In the genomic region with DNA sequence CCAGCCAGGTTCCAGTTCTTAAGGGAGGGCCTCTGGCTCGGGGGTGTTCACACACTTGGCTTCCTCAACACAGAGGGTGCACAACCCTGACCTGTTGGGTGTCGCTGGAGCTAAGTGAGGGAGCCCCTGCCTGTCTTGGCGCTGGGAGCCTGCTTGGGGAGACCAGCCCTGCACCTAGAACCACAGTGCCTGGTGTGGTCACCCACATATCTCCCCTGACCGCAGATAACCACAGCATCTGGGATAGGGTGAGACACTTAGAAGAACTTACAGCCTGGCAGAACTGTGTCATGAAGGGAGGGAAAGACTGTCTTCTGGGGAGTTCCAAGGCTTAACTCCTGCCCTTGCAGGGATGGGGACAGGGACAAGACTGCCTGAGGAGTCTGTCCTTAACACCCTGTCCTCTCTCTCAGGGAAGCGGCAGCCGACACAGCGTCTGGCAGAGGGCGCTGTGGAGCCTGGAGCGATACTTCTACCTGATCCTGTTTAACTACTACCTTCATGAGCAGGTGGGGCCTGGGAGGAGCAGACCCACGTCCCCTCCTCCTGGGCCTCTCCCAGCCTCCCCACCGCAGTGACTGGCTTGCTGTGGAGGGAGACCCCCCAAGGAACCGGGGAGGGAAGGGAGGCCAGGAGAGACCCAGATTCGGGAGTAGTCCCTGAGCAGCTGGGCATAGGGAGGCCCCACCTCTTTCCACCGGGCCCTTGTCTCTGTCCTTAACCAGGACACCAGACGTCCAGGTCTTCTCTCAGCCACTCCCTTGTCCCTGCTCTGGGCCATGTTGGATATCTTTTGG, we compare ENCODE assay signal across 8 cellular contexts. TPM values are rescaled to one million over a fixed set of nuclear protein-coding genes. Genes with fewer than 3 reads are reported as not detected.
DNase-seq lines count a peak whose midpoint lies in the region; ATAC-seq, FAIRE-seq and TF ChIP-seq lines count a peak whose summit lies in the region.

No MANE protein-coding gene starts in this region.

- H3K4me3 ChIP-seq in AG04450 (ENCODE audit: low read depth, low read length) = no peak overlapping the region
- H3K4me3 ChIP-seq in aorta (ENCODE audit: low read length in 2 of 2) = no peak overlapping the region

- H3K9me3 Mint-ChIP-seq in activated CD4-positive, alpha-beta T cell treated with anti-CD3 and anti-CD28 coated beads, Interleukin-2, amount 10 ng/mL, durations not matched to agents 7 days and 5 days = no peaks in the 10 kb centered on the region

- WGBS in aorta, 2 donors = 88 to 90% methylated on average over 14 to 15 of the region's 15 CpGs

- H3K27me3 ChIP-seq in AG04450 (ENCODE audit: control insufficient read depth, insufficient read depth, low read length) (peaks cover 30% of the 10 kb centered on the region), aorta (ENCODE audit: control insufficient read depth in 1 of 2, insufficient read depth in 2 of 2, low read length in 1 of 2) (no peaks in the 10 kb centered on the region)

- H3K4me1 ChIP-seq in aorta (ENCODE audit: control insufficient read depth in 1 of 2, insufficient read depth in 2 of 2, low read length in 2 of 2) = no peaks in the 10 kb centered on the region

- peak; percentile 34 for TF ChIP-seq CTCF in AG04450 (IDR thresholded peaks at IDR 0.05; ENCODE audit: low read depth, low read length)

- H3K27ac ChIP-seq in AG04450 (ENCODE audit: low read depth, low read length) = no peak overlapping the region
- H3K27ac ChIP-seq in aorta (ENCODE audit: low read depth in 1 of 2, low read length in 2 of 2) = no peak overlapping the region

- DNase-seq in AG04450 (ENCODE audit: low read depth, low spot score) (no peak), GM19239 (ENCODE audit: insufficient read length, low spot score) (no peak), iPS-NIHi11 (ENCODE audit: low spot score) (peak; percentile 81), aorta (no peak)
- DNase-seq in activated CD4-positive, alpha-beta T cell treated with anti-CD3 and anti-CD28 coated beads, Interleukin-2, amount 10 ng/mL, durations not matched to agents 7 days and 5 days = peak; percentile 32
- DNase-seq in activated effector memory CD4-positive, alpha-beta T cell treated with Interleukin-2 at 50 U/mL for 16 hours = no peak

- POLR2A ChIA-PET in AG04450 (lab: Yijun Ruan, JAX) = no interaction called here
- POLR2A ChIA-PET in activated CD4-positive, alpha-beta T cell treated with anti-CD3 and anti-CD28 coated beads, Interleukin-2, amount 10 ng/mL, durations not matched to agents 7 days and 5 days (lab: Charles Lee) = no interaction called here

- intact Hi-C loops in aorta (cut with DNase I) = loop anchor here in 1 of 2 donors (2.0 kb wide), 1 partner anchor 75 kb away; no protein-coding TSS in a partner anchor

- H3K36me3 Mint-ChIP-seq in activated CD4-positive, alpha-beta T cell treated with anti-CD3 and anti-CD28 coated beads, Interleukin-2, amount 10 ng/mL, durations not matched to agents 7 days and 5 days (ENCODE audit: low read depth) = no peaks in the 10 kb centered on the region

- no peaks in the 10 kb centered on the region for H3K4me1 Mint-ChIP-seq in activated CD4-positive, alpha-beta T cell treated with anti-CD3 and anti-CD28 coated beads, Interleukin-2, amount 10 ng/mL, durations not matched to agents 7 days and 5 days

- H3K27ac Mint-ChIP-seq in activated CD4-positive, alpha-beta T cell treated with anti-CD3 and anti-CD28 coated beads, Interleukin-2, amount 10 ng/mL, durations not matched to agents 7 days and 5 days = peak overlapping the region; percentile 26

- H3K36me3 ChIP-seq in aorta (ENCODE audit: control insufficient read depth in 1 of 2, insufficient read depth in 2 of 2, low read length in 1 of 2) = no peaks in the 10 kb centered on the region

- FAIRE-seq in GM19239 (lab: Jason Lieb, UNC) = peak; percentile 18

- no peaks in the 10 kb centered on the region for H3K27me3 Mint-ChIP-seq in activated CD4-positive, alpha-beta T cell treated with anti-CD3 and anti-CD28 coated beads, Interleukin-2, amount 10 ng/mL, durations not matched to agents 7 days and 5 days

- no peak overlapping the region for H3K4me3 Mint-ChIP-seq in activated CD4-positive, alpha-beta T cell treated with anti-CD3 and anti-CD28 coated beads, Interleukin-2, amount 10 ng/mL, durations not matched to agents 7 days and 5 days

- peaks cover 5% of the 10 kb centered on the region; the same call in 1 of the 2 replicates for H3K9me3 ChIP-seq in AG04450 (ENCODE audit: control insufficient read depth, insufficient read depth, low read length)
- H3K9me3 ChIP-seq in aorta (ENCODE audit: control insufficient read depth, low read length) = no peaks in the 10 kb centered on the region

- CTCF ChIA-PET in AG04450 (lab: Charles Lee) = interaction anchor here (0.7 to 1.4 kb wide), 3 partner anchors 47 to 77 kb away, joined by 3 to 6 read pairs (median 6); no protein-coding TSS in a partner anchor
- CTCF ChIA-PET in activated CD4-positive, alpha-beta T cell treated with anti-CD3 and anti-CD28 coated beads, Interleukin-2, amount 10 ng/mL, durations not matched to agents 7 days and 5 days (lab: Charles Lee) = interaction anchor here (1.0 to 1.5 kb wide), 4 partner anchors 8 to 156 kb away, joined by 3 to 5 read pairs (median 4); no protein-coding TSS in a partner anchor

- no peak for ATAC-seq in GM21786 (IDR thresholded peaks at IDR 0.05; ENCODE audit: unreplicated experiment)
- no peak for ATAC-seq in GM18873 (IDR thresholded peaks at IDR 0.05; ENCODE audit: low FRiP score, unreplicated experiment)
- no peak for ATAC-seq in aorta (ENCODE audit: low FRiP score)

RNA-seq across cellular contexts. Expression of a gene that starts 59.0 kb away (rescaled TPM):
- polyA plus RNA-seq in AG04450 (2011; rRNA removed) (0.17 TPM in 2 replicates), aorta (1 to 10 TPM; 3.9 to 5.7 TPM)
- polyA minus RNA-seq in AG04450 (2011; rRNA and poly(A)+ RNA removed) = 0.30 and 0.32 TPM in 2 replicates
- total RNA-seq in activated CD4-positive, alpha-beta T cell treated with anti-CD3 and anti-CD28 coated beads, Interleukin-2, amount 10 ng/mL, durations not matched to agents 7 days and 5 days = 1 to 10 TPM; 1.2 to 1.5 TPM
- total RNA-seq in aorta = 10 to 100 TPM; 10.7 to 11.5 TPM

Comparison
In these comparisons a context has a peak if more than half of its experiments do, and no peak if none do; other contexts are left out.
1. DNase-seq: peak in activated CD4-positive, alpha-beta T cell treated with anti-CD3 and anti-CD28 coated beads, Interleukin-2, amount 10 ng/mL, durations not matched to agents 7 days and 5 days (single experiment) and iPS-NIHi11 (single experiment); none in AG04450 (single experiment), GM19239 (single experiment), aorta (0 of 2) and activated effector memory CD4-positive, alpha-beta T cell treated with Interleukin-2 at 50 U/mL for 16 hours (single experiment).
2. RNA of a gene that starts 59.0 kb away (total RNA-seq): 10.7 to 11.5 TPM in aorta; 1.2 to 1.5 TPM in activated CD4-positive, alpha-beta T cell treated with anti-CD3 and anti-CD28 coated beads, Interleukin-2, amount 10 ng/mL, durations not matched to agents 7 days and 5 days; every median in the first group is over 4 times any median in the second.